ENCODE assay signal across 8 cellular contexts in genomic region chr6:20401403-20402180, GRCh38. TPM values are rescaled to one million over a fixed set of nuclear protein-coding genes. Genes with fewer than 3 reads are reported as not detected.
A peak's percentile ranks its signal among the peaks of the same experiment; 100 is the strongest.
DNase-seq lines count a peak whose midpoint lies in the region; ATAC-seq, FAIRE-seq and TF ChIP-seq lines count a peak whose summit lies in the region.

TSS of gene E2F3 (plus strand) at chr6:20401879. CDS start at chr6:20402233, 354 bp downstream.

- peak within 1 kb of the TSS; percentile 96 for H3K4me3 ChIP-seq in BE2C (ENCODE audit: low read depth, low read length)

- H3K4me1 ChIP-seq in BE2C, result no peaks in the 10 kb centered on the region

- FAIRE-seq in colon (lab: Jason Lieb, UNC), result peak; percentile 95

- H3K9me3 ChIP-seq in BE2C, result no peaks in the 10 kb centered on the region

- peak; percentile 82 for ATAC-seq in HG03460 (IDR thresholded peaks at IDR 0.05; ENCODE audit: unreplicated experiment)

- no peak for TF ChIP-seq CTCF in BE2C (IDR thresholded peaks at IDR 0.05; ENCODE audit: low read depth, low read length)

- H3K27me3 ChIP-seq in BE2C, result no peaks in the 10 kb centered on the region

- peak; percentile 99 for DNase-seq in BE2C
- DNase-seq in GM19240 (ENCODE audit: insufficient read length, low spot score), result peak; percentile 97
- DNase-seq in NCI-H526 (lab: John Stamatoyannopoulos, UW), result peak; percentile 99
- DNase-seq in activated CD4-positive, alpha-beta T cell treated with anti-CD3 and anti-CD28 coated beads for 48 hours, result peak; percentile 99
- peak; percentile 100 for DNase-seq in kidney tubule cell (ENCODE audit: low spot score)
- peak; percentile 95 to 98 (median 98) for DNase-seq in stimulated activated CD4-positive, alpha-beta T cell treated with anti-CD3 and anti-CD28 coated beads, Interleukin-1b, Interleukin-23, amount 100 ng/mL, for 24 hours (ENCODE audit: low read depth in 4 of 4, low spot score in 1 of 4)

- H3K36me3 ChIP-seq in BE2C, result peaks cover 13% of the 10 kb centered on the region

RNA-seq across cellular contexts. Expression of gene E2F3, which starts in this region (rescaled TPM):
- polyA plus RNA-seq in BE2C (2012; ENCODE audit: insufficient read depth, insufficient read length, low read depth), result 10.8 TPM

Comparison
In these comparisons a context has a peak if more than half of its experiments do, and no peak if none do; other contexts are left out.
1. Peak in every context shown above with its lines: DNase-seq, ATAC-seq and H3K4me3 ChIP-seq.